In genomic region chr17:73293480-73293911, GRCh38 we compare ENCODE assay signal across 9 cellular contexts. TPM values are rescaled to one million over a fixed set of nuclear protein-coding genes. Genes with fewer than 3 reads are reported as not detected.
DNase-seq lines count a peak whose midpoint lies in the region; ATAC-seq and TF ChIP-seq lines count a peak whose summit lies in the region.
"Had no signal": no experiment of that assay in that cellular context is flagged by ENCODE, and none has a peak within 500 bp of the region (broad histone marks: within the 10 kb centered on the region; RNA-seq: fewer than 3 reads in every experiment).

No MANE protein-coding gene starts in this region.

- H3K9ac ChIP-seq in SK-N-SH = peak overlapping the region; percentile 61; the same call in 1 of the 2 replicates

- no peaks in the 10 kb centered on the region for H3K9me2 ChIP-seq in SK-N-SH

- DNase-seq in AG08396 (ENCODE audit: low spot score) = peak; percentile 79
- DNase-seq in SK-N-SH = peak; percentile 22
- DNase-seq in fibroblast of pulmonary artery (ENCODE audit: low read depth) = peak; percentile 84
- peak; percentile 88 for DNase-seq in osteoblast (ENCODE audit: insufficient read length, low spot score, missing footprints)
- DNase-seq in DMS153 (lab: John Stamatoyannopoulos, UW) = no peak
- no peak for DNase-seq in NCI-H345 treated with DMSO at 0.1 percent for 48 hours (lab: John Stamatoyannopoulos, UW; ENCODE audit: unreplicated experiment)
- DNase-seq in SIG-M5 (lab: John Stamatoyannopoulos, UW) = no peak
- DNase-seq: activated T-cell treated with anti-CD3 and anti-CD28 coated beads for 4 hours had no signal

- POLR2A ChIA-PET in SK-N-SH (lab: Yijun Ruan, JAX) = no interaction called here

- CTCF ChIA-PET in SK-N-SH (lab: Yijun Ruan, JAX) = interaction anchor here (1.1 kb wide), 1 partner anchor 76 kb away, joined by 4 read pairs; no protein-coding TSS in a partner anchor

- H3K9me3 ChIP-seq in SK-N-SH (no peaks in the 10 kb centered on the region), osteoblast (ENCODE audit: low read depth, low read length) (no peaks in the 10 kb centered on the region)

- 73% methylated on average over 9 of the region's 9 CpGs for WGBS in SK-N-SH (ENCODE audit: low lambda C conversion rate)

- H3K4me2 ChIP-seq in SK-N-SH (peak overlapping the region; percentile 71; the same call in 1 of the 2 replicates), osteoblast (ENCODE audit: insufficient read depth, low read length) (peak overlapping the region; percentile 64)

- no peak for ATAC-seq in HG03354 (IDR thresholded peaks at IDR 0.05; ENCODE audit: poor library complexity, severe bottlenecking, unreplicated experiment)

- H4K20me1 ChIP-seq in SK-N-SH (ENCODE audit: insufficient read depth) (peaks cover 56% of the 10 kb centered on the region), osteoblast (ENCODE audit: insufficient read depth, low read length) (peaks cover 34% of the 10 kb centered on the region)

- H3K27ac ChIP-seq in SK-N-SH (ENCODE audit: low read depth in 2 of 2, low read length in 1 of 2) (peak overlapping the region in 1 of 2 experiments; percentile 88; a peak in 2 of 4 replicates), osteoblast (ENCODE audit: low read depth, low read length) (peak overlapping the region; percentile 52)

- H3K79me2 ChIP-seq in SK-N-SH (ENCODE audit: insufficient read depth) = peaks cover 99% of the 10 kb centered on the region
- peaks cover 65% of the 10 kb centered on the region for H3K79me2 ChIP-seq in osteoblast (ENCODE audit: insufficient read depth, low read length)

- no peak for TF ChIP-seq RAD21 in SK-N-SH (IDR thresholded peaks at IDR 0.05; ENCODE audit: low read length)

- TF ChIP-seq CTCF in SK-N-SH (IDR thresholded peaks at IDR 0.05) (no peak), fibroblast of pulmonary artery (IDR thresholded peaks at IDR 0.05; ENCODE audit: low read length, missing control alignments) (no peak), osteoblast (IDR thresholded peaks at IDR 0.05; ENCODE audit: extremely low read depth, low read depth, low read length) (no peak)

- H3K4me3 ChIP-seq in SK-N-SH (ENCODE audit: low read depth in 2 of 2, low read length in 1 of 2) = no peak overlapping the region
- H3K4me3 ChIP-seq in fibroblast of pulmonary artery (replicated peaks; ENCODE audit: low read depth, low read length) = no peak overlapping the region
- peak overlapping the region; percentile 10 for H3K4me3 ChIP-seq in osteoblast (ENCODE audit: insufficient read depth, low read length)

- no peak overlapping the region for H2AFZ ChIP-seq in SK-N-SH (ENCODE audit: low read depth)
- no peak overlapping the region for H2AFZ ChIP-seq in osteoblast (ENCODE audit: low read length)

- H3K27me3 ChIP-seq in SK-N-SH (ENCODE audit: insufficient read depth) (no peaks in the 10 kb centered on the region), osteoblast (ENCODE audit: insufficient read depth, low read length) (no peaks in the 10 kb centered on the region)

- H3F3A ChIP-seq in SK-N-SH (replicated peaks; ENCODE audit: insufficient read depth) = peaks cover 32% of the 10 kb centered on the region

- no peak for TF ChIP-seq EP300 in SK-N-SH (IDR thresholded peaks at IDR 0.05; ENCODE audit: borderline replicate concordance in 1 of 2, low read depth in 1 of 2, low read length in 1 of 2)

- H3K36me3 ChIP-seq in SK-N-SH (replicated peaks in 1 of 2; ENCODE audit: control insufficient read depth in 1 of 2, insufficient read depth in 2 of 2, low read length in 1 of 2) = no peaks in the 10 kb centered on the region
- no peaks in the 10 kb centered on the region for H3K36me3 ChIP-seq in osteoblast (ENCODE audit: insufficient read depth, low read length)

- peaks cover 33 to 42% of the 10 kb centered on the region in 2 experiments; a peak in 3 of 4 replicates for H3K4me1 ChIP-seq in SK-N-SH (ENCODE audit: control insufficient read depth in 1 of 2, insufficient read depth in 2 of 2, low read depth in 1 of 2, low read length in 1 of 2)
- H3K4me1 ChIP-seq in osteoblast (ENCODE audit: insufficient read depth, low read length) = peaks cover 61% of the 10 kb centered on the region

TF ChIP-seq in SK-N-SH, 30 proteins besides CTCF, POLR2A, EP300 and RAD21:
- TF ChIP-seq, protein P1, sequence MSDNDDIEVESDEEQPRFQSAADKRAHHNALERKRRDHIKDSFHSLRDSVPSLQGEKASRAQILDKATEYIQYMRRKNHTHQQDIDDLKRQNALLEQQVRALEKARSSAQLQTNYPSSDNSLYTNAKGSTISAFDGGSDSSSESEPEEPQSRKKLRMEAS (IDR thresholded peaks at IDR 0.05; ENCODE audit: low read depth) = peak; percentile 26; the same call in 1 of the 2 replicates
- TF ChIP-seq FOSL2 (IDR thresholded peaks at IDR 0.05; ENCODE audit: borderline replicate concordance, low read depth) (no peak), TCF12 (IDR thresholded peaks at IDR 0.05) (peak; percentile 48; the same call in 1 of the 2 replicates), SIN3A (IDR thresholded peaks at IDR 0.05; ENCODE audit: borderline replicate concordance, low read depth, low read length) (peak; percentile 27; the same call in 1 of the 2 replicates)

RNA-seq across cellular contexts. Expression of gene CDC42EP4, which starts 18.3 kb away (rescaled TPM):
- 23.7 and 28.3 TPM in 2 replicates for polyA plus RNA-seq in SK-N-SH (2012; rRNA removed)
- polyA plus RNA-seq in SK-N-SH (2012; cell fraction: cytosol; rRNA removed) = 16.3 and 24.6 TPM in 2 replicates
- 15.8 and 17.1 TPM in 2 replicates for polyA plus RNA-seq in SK-N-SH (2012; cell fraction: nucleus; rRNA removed)
- 13.8 and 16.3 TPM in 2 replicates for total RNA-seq in osteoblast

RNA-seq across cellular contexts. Expression of gene CPSF4L, which starts 31.8 kb away (rescaled TPM):
- 0.10 TPM in 1 of 2 replicates, not detected in the other for polyA plus RNA-seq in SK-N-SH (2012; rRNA removed)
- not detected in 2 replicates for polyA plus RNA-seq in SK-N-SH (2012; cell fraction: cytosol; rRNA removed)
- not detected in 2 replicates for polyA plus RNA-seq in SK-N-SH (2012; cell fraction: nucleus; rRNA removed)
- total RNA-seq in osteoblast = not detected in 2 replicates

Comparison
In these comparisons a context has a peak if more than half of its experiments do, and no peak if none do; other contexts are left out.
1. DNase-seq: peak in AG08396 (single experiment), SK-N-SH (single experiment), fibroblast of pulmonary artery (single experiment) and osteoblast (single experiment); none in DMS153 (single experiment), NCI-H345 treated with DMSO at 0.1 percent for 48 hours (single experiment) and SIG-M5 (single experiment).